ENCODE assay signal across 8 cellular contexts in genomic region chr7:131328387-131329175, GRCh38. TPM values are rescaled to one million over a fixed set of nuclear protein-coding genes. Genes with fewer than 3 reads are reported as not detected.
DNase-seq lines count a peak whose midpoint lies in the region; ATAC-seq and TF ChIP-seq lines count a peak whose summit lies in the region.

No MANE protein-coding gene starts in this region.

- H3K4me1 ChIP-seq in thyroid gland = peaks cover 36 to 45% of the 10 kb centered on the region in 2 donors

- H3K27ac ChIP-seq in thyroid gland = peak overlapping the region; percentile 82 to 99 (median 98)

- ATAC-seq in GM19035 (IDR thresholded peaks at IDR 0.05; ENCODE audit: unreplicated experiment) = no peak

- TF ChIP-seq CTCF in lower leg skin (IDR thresholded peaks at IDR 0.05) = no peak
- TF ChIP-seq CTCF in thyroid gland (IDR thresholded peaks at IDR 0.05) = no peak

- intact Hi-C loops in lower leg skin (cut with DNase I; ENCODE audit: low total_unique reads) = no loop called here
- intact Hi-C loops in thyroid gland (cut with DNase I) = loop anchor here (10.0 kb wide), 1 partner anchor 224 kb away; no protein-coding TSS in a partner anchor

- DNase-seq in NCI-H1105 treated with DMSO at 0.1 percent for 48 hours (lab: John Stamatoyannopoulos, UW) (peak; percentile 28), NCI-H1105 (lab: John Stamatoyannopoulos, UW) (no peak), NCI-H69 (lab: John Stamatoyannopoulos, UW) (peak; percentile 63), cerebellum (ENCODE audit: low spot score) (peak; percentile 19), lower leg skin (ENCODE audit: low spot score in 2 of 2) (no peak), thyroid gland (no peak), cerebellar nuclear complex (lab: John Stamatoyannopoulos, UW) (no peak)

- H3K27me3 ChIP-seq in thyroid gland = no peaks in the 10 kb centered on the region

- TF ChIP-seq POLR2A in lower leg skin (IDR thresholded peaks at IDR 0.05) (no peak), thyroid gland (IDR thresholded peaks at IDR 0.05) (no peak)

- no peaks in the 10 kb centered on the region for H3K36me3 ChIP-seq in thyroid gland

- H3K4me3 ChIP-seq in lower leg skin (ENCODE audit: low read depth, poor library complexity, severe bottlenecking) (peak overlapping the region; percentile 89), thyroid gland (replicated peaks in 1 of 3) (peak overlapping the region; percentile 57 to 86 (median 86))

- 2% methylated on average over 19 of the region's 19 CpGs for WGBS in lower leg skin, 2 donors
- 3 to 5% methylated on average over 19 of the region's 19 CpGs for WGBS in thyroid gland, 2 donors

- H3K9me3 ChIP-seq in thyroid gland = no peaks in the 10 kb centered on the region

RNA-seq across cellular contexts. Expression of gene MKLN1, which starts 0.9 kb away (rescaled TPM):
- total RNA-seq in cerebellum (72.7 TPM), lower leg skin (10 to 100 TPM; 25.7 to 37.8 (median 31.3) TPM), thyroid gland (100 to 1,000 TPM in 2 of 4 donors, 10 to 100 TPM in 2; 93.1 to 175 (median 102) TPM)

Comparison
In these comparisons a context has a peak if more than half of its experiments do, and no peak if none do; other contexts are left out.
1. DNase-seq: peak in NCI-H1105 treated with DMSO at 0.1 percent for 48 hours (single experiment), NCI-H69 (single experiment) and cerebellum (single experiment); none in NCI-H1105 (single experiment), lower leg skin (0 of 2), thyroid gland (0 of 2) and cerebellar nuclear complex (0 of 2).